ENCODE assay signal across 9 cellular contexts in genomic region chr13:57832187-57832586, GRCh38.
"Had no signal": no experiment of that assay in that cellular context is flagged by ENCODE, and none has a peak within 500 bp of the region (broad histone marks: within the 10 kb centered on the region; RNA-seq: fewer than 3 reads in every experiment).

No MANE protein-coding gene starts in this region.

- H3K36me3 ChIP-seq: HAP-1 had no signal

- H3K9me3 ChIP-seq: HAP-1 had no signal

- DNase-seq: GM23248, GOT3, H7, HFFc6 had no signal

- H3K27ac Mint-ChIP-seq: HFFc6, IgD-negative memory B cell had no signal

- ATAC-seq: HCT116, HepG2 had no signal

- H3K36me3 Mint-ChIP-seq: IgD-negative memory B cell had no signal

- H3K4me3 Mint-ChIP-seq: HFFc6, IgD-negative memory B cell had no signal

- H3K27ac ChIP-seq: GM23248, HL-60 had no signal

- H3K4me1 Mint-ChIP-seq: IgD-negative memory B cell had no signal

- H3K27me3 Mint-ChIP-seq: IgD-negative memory B cell had no signal

- H3K4me3 ChIP-seq: GM23248, HAP-1 had no signal

- H3K4me1 ChIP-seq: HAP-1 had no signal
